ENCODE assay signal across 1 cellular context in the genomic region with DNA sequence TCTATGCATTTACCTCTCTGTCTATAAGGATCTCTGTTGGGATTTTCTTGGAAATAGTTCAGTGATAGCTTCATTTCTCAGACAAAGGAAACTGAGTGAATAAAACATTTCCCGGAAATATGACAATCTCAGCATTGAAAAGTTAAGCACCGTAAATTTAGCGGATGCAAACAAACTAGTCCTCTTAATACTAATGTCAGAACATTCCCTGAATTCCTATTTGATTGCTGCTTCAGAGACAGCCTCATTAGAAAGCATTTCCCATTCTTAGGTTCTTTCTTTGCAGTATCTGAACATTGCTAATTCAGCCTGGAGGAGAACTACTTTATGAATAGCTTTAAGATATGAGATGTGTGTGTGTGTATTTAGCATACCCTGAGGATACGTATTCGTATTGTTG.
TF ChIP-seq lines count a peak whose summit lies in the region.

No MANE protein-coding gene starts in this region.

TF ChIP-seq in SK-N-SH treated with all-trans-retinoic acid at 6 μM for 48 hours, 23 proteins besides CTCF, POLR2A, EP300 and RAD21 (continued from another document):
- TF ChIP-seq, protein P1, sequence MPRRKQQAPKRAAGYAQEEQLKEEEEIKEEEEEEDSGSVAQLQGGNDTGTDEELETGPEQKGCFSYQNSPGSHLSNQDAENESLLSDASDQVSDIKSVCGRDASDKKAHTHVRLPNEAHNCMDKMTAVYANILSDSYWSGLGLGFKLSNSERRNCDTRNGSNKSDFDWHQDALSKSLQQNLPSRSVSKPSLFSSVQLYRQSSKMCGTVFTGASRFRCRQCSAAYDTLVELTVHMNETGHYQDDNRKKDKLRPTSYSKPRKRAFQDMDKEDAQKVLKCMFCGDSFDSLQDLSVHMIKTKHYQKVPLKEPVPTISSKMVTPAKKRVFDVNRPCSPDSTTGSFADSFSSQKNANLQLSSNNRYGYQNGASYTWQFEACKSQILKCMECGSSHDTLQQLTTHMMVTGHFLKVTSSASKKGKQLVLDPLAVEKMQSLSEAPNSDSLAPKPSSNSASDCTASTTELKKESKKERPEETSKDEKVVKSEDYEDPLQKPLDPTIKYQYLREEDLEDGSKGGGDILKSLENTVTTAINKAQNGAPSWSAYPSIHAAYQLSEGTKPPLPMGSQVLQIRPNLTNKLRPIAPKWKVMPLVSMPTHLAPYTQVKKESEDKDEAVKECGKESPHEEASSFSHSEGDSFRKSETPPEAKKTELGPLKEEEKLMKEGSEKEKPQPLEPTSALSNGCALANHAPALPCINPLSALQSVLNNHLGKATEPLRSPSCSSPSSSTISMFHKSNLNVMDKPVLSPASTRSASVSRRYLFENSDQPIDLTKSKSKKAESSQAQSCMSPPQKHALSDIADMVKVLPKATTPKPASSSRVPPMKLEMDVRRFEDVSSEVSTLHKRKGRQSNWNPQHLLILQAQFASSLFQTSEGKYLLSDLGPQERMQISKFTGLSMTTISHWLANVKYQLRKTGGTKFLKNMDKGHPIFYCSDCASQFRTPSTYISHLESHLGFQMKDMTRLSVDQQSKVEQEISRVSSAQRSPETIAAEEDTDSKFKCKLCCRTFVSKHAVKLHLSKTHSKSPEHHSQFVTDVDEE (CRISPR knock-in tag; IDR thresholded peaks at IDR 0.05), result no peak
- TF ChIP-seq ZC3H10 (CRISPR knock-in tag; IDR thresholded peaks at IDR 0.05) (no peak), BACH2 (CRISPR knock-in tag; IDR thresholded peaks at IDR 0.05; ENCODE audit: borderline replicate concordance) (no peak), CSDC2 (CRISPR knock-in tag; IDR thresholded peaks at IDR 0.05) (no peak), PPARA (CRISPR knock-in tag; IDR thresholded peaks at IDR 0.05; ENCODE audit: borderline replicate concordance) (no peak), TOX (CRISPR knock-in tag; IDR thresholded peaks at IDR 0.05; ENCODE audit: borderline replicate concordance) (no peak)
